Comparison of ENCODE assay signal across 17 cellular contexts in genomic region chr4:138724530-138724929, GRCh38.
"Had no signal": no experiment of that assay in that cellular context is flagged by ENCODE, and none has a peak within 500 bp of the region (broad histone marks: within the 10 kb centered on the region; RNA-seq: fewer than 3 reads in every experiment).

No MANE protein-coding gene starts in this region.

- H3K27ac ChIP-seq: adrenal gland, gastroesophageal sphincter, heart left ventricle, lower lobe of right lung, VCaP had no signal

- H3K9me3 ChIP-seq: adrenal gland, gastroesophageal sphincter, heart left ventricle, lower lobe of right lung had no signal

- DNase-seq: activated CD4-positive, alpha-beta T cell treated with anti-CD3 and anti-CD28 coated beads for 1 hour; activated CD4-positive, alpha-beta T cell treated with anti-CD3 and anti-CD28 coated beads, Interleukin-2, amount 50 U/mL, for 4 hours; activated gamma-delta T cell treated with Interleukin-2 at 50 U/mL for 16 hours; adrenal gland; cerebellar nuclear complex; effector CD4-positive, alpha-beta T cell; heart left ventricle; lower lobe of right lung; retina; stimulated activated naive B cell treated with anti-CD40 and anti-IgM and Interleukin-4, amounts not matched to agents 10 μg/mL and 1 μg/mL and 100 μg/mL, for 72 hours; T-helper 2 cell had no signal

- H3K4me1 Mint-ChIP-seq: stimulated activated naive B cell treated with anti-CD40 and anti-IgM and Interleukin-4, amounts not matched to agents 10 μg/mL and 1 μg/mL and 100 μg/mL, for 72 hours had no signal

- H3K4me3 ChIP-seq: adrenal gland, gastroesophageal sphincter, heart left ventricle, lower lobe of right lung had no signal

- H3K4me3 Mint-ChIP-seq: activated T-helper 1 cell treated with anti-CD3 and anti-CD28 coated beads, Interleukin-12 subunit alpha, Interleukin-12 subunit beta, Interleukin-2, Interleukin-4 antibody, amounts not matched to agents 30 ng/mL and 10 ng/mL and 1 ng/mL, durations not matched to agents 14 hours and 24 hours and 36 hours; mesothelial cell of epicardium; natural killer cell treated with Interleukin-12 subunit alpha and Interleukin-12 subunit beta and Interleukin-15 and Interleukin-18, amount 100 ng/mL, for 72 hours; stimulated activated naive B cell treated with anti-CD40 and anti-IgM and Interleukin-4, amounts not matched to agents 10 μg/mL and 1 μg/mL and 100 μg/mL, for 72 hours had no signal

- H3K4me1 ChIP-seq: adrenal gland, gastroesophageal sphincter, heart left ventricle, lower lobe of right lung had no signal

- H3K36me3 ChIP-seq: adrenal gland, gastroesophageal sphincter, heart left ventricle, lower lobe of right lung had no signal

- H3K27me3 ChIP-seq: adrenal gland, gastroesophageal sphincter, heart left ventricle had no signal

- H3K9me3 Mint-ChIP-seq: activated naive CD4-positive, alpha-beta T cell treated with anti-CD3 and anti-CD28 coated beads, Interleukin-2, amount 50 U/mL, for 72 hours; activated T-helper 1 cell treated with anti-CD3 and anti-CD28 coated beads, Interleukin-12 subunit alpha, Interleukin-12 subunit beta, Interleukin-2, Interleukin-4 antibody, amounts not matched to agents 30 ng/mL and 10 ng/mL and 1 ng/mL, durations not matched to agents 14 hours and 24 hours and 36 hours; mesothelial cell of epicardium; natural killer cell treated with Interleukin-12 subunit alpha and Interleukin-12 subunit beta and Interleukin-15 and Interleukin-18, amount 100 ng/mL, for 72 hours; stimulated activated naive B cell treated with anti-CD40 and anti-IgM and Interleukin-4, amounts not matched to agents 10 μg/mL and 1 μg/mL and 100 μg/mL, for 72 hours had no signal

- H3K36me3 Mint-ChIP-seq: activated naive CD4-positive, alpha-beta T cell treated with anti-CD3 and anti-CD28 coated beads, Interleukin-2, amount 50 U/mL, for 72 hours; mesothelial cell of epicardium; natural killer cell treated with Interleukin-12 subunit alpha and Interleukin-12 subunit beta and Interleukin-15 and Interleukin-18, amount 100 ng/mL, for 72 hours; stimulated activated naive B cell treated with anti-CD40 and anti-IgM and Interleukin-4, amounts not matched to agents 10 μg/mL and 1 μg/mL and 100 μg/mL, for 72 hours had no signal

- H3K27ac Mint-ChIP-seq: activated naive CD4-positive, alpha-beta T cell treated with anti-CD3 and anti-CD28 coated beads, Interleukin-2, amount 50 U/mL, for 72 hours; activated T-helper 1 cell treated with anti-CD3 and anti-CD28 coated beads, Interleukin-12 subunit alpha, Interleukin-12 subunit beta, Interleukin-2, Interleukin-4 antibody, amounts not matched to agents 30 ng/mL and 10 ng/mL and 1 ng/mL, durations not matched to agents 14 hours and 24 hours and 36 hours; mesothelial cell of epicardium; natural killer cell treated with Interleukin-12 subunit alpha and Interleukin-12 subunit beta and Interleukin-15 and Interleukin-18, amount 100 ng/mL, for 72 hours; stimulated activated naive B cell treated with anti-CD40 and anti-IgM and Interleukin-4, amounts not matched to agents 10 μg/mL and 1 μg/mL and 100 μg/mL, for 72 hours had no signal
